Comparison of ENCODE assay signal across 19 cellular contexts in genomic region chr5:139873033-139873794, GRCh38.
"Had no signal": no experiment of that assay in that cellular context is flagged by ENCODE, and none has a peak within 500 bp of the region (broad histone marks: within the 10 kb centered on the region; RNA-seq: fewer than 3 reads in every experiment).

No MANE protein-coding gene starts in this region.

- DNase-seq: activated CD4-positive, alpha-beta T cell treated with anti-CD3 and anti-CD28 coated beads, Interleukin-2, amount 50 U/mL, for 1 hour; activated CD4-positive, CD25-positive, alpha-beta regulatory T cell; activated CD8-positive, alpha-beta memory T cell treated with anti-CD3 and anti-CD28 coated beads for 24 hours; activated naive CD8-positive, alpha-beta T cell treated with anti-CD3 and anti-CD28 coated beads for 36 hours; anterior cingulate cortex; dermis blood vessel endothelial cell; islet precursor cell; left ventricle myocardium inferior; mucosa of descending colon; naive thymus-derived CD8-positive, alpha-beta T cell; stimulated activated CD4-positive, alpha-beta T cell treated with anti-CD3 and anti-CD28 coated beads, Interleukin-2, amount 100 ng/mL, for 48 hours had no signal

- H3K36me3 Mint-ChIP-seq: activated naive CD8-positive, alpha-beta T cell treated with anti-CD3 and anti-CD28 coated beads for 36 hours; stimulated activated memory B cell treated with anti-CD40 and anti-IgM and Interleukin-4, amounts not matched to agents 10 μg/mL and 1 μg/mL and 100 μg/mL, for 72 hours had no signal

- H3K9me3 Mint-ChIP-seq: activated naive CD8-positive, alpha-beta T cell treated with anti-CD3 and anti-CD28 coated beads for 36 hours; activated T-helper 1 cell treated with anti-CD3 and anti-CD28 coated beads, Interleukin-12 subunit alpha, Interleukin-12 subunit beta, Interleukin-2, Interleukin-4 antibody, amounts not matched to agents 30 ng/mL and 10 ng/mL and 1 ng/mL, durations not matched to agents 14 hours and 24 hours and 36 hours; stimulated activated memory B cell treated with anti-CD40 and anti-IgM and Interleukin-4, amounts not matched to agents 10 μg/mL and 1 μg/mL and 100 μg/mL, for 72 hours; T-helper 1 cell treated with Interleukin-12 subunit alpha and Interleukin-12 subunit beta and Interleukin-4 antibody, amounts not matched to agents 30 μg/mL and 1 μg/mL, for 36 hours had no signal

- ATAC-seq: mucosa of descending colon; naive thymus-derived CD8-positive, alpha-beta T cell; stimulated activated memory B cell treated with anti-CD40 and anti-IgM and Interleukin-4, amounts not matched to agents 10 μg/mL and 1 μg/mL and 100 μg/mL, for 72 hours had no signal

- H3K27ac ChIP-seq: epithelial cell of prostate, left ventricle myocardium inferior, neutrophil, right atrium auricular region, tibial nerve had no signal

- H3K4me3 ChIP-seq: left ventricle myocardium inferior, mucosa of descending colon, right atrium auricular region, tibial nerve had no signal

- H3K9me3 ChIP-seq: left ventricle myocardium inferior, mucosa of descending colon, neutrophil, right atrium auricular region had no signal

- H3K27ac Mint-ChIP-seq: activated naive CD8-positive, alpha-beta T cell treated with anti-CD3 and anti-CD28 coated beads for 36 hours; activated T-helper 1 cell treated with anti-CD3 and anti-CD28 coated beads, Interleukin-12 subunit alpha, Interleukin-12 subunit beta, Interleukin-2, Interleukin-4 antibody, amounts not matched to agents 30 ng/mL and 10 ng/mL and 1 ng/mL, durations not matched to agents 14 hours and 24 hours and 36 hours; memory B cell; stimulated activated memory B cell treated with anti-CD40 and anti-IgM and Interleukin-4, amounts not matched to agents 10 μg/mL and 1 μg/mL and 100 μg/mL, for 72 hours; T-helper 1 cell treated with Interleukin-12 subunit alpha and Interleukin-12 subunit beta and Interleukin-4 antibody, amounts not matched to agents 30 μg/mL and 1 μg/mL, for 36 hours had no signal

- H3K27me3 ChIP-seq: right atrium auricular region, tibial nerve had no signal

- H3K4me3 Mint-ChIP-seq: activated naive CD8-positive, alpha-beta T cell treated with anti-CD3 and anti-CD28 coated beads for 36 hours; activated T-helper 1 cell treated with anti-CD3 and anti-CD28 coated beads, Interleukin-12 subunit alpha, Interleukin-12 subunit beta, Interleukin-2, Interleukin-4 antibody, amounts not matched to agents 30 ng/mL and 10 ng/mL and 1 ng/mL, durations not matched to agents 14 hours and 24 hours and 36 hours; memory B cell; naive thymus-derived CD8-positive, alpha-beta T cell; stimulated activated memory B cell treated with anti-CD40 and anti-IgM and Interleukin-4, amounts not matched to agents 10 μg/mL and 1 μg/mL and 100 μg/mL, for 72 hours; T-helper 1 cell treated with Interleukin-12 subunit alpha and Interleukin-12 subunit beta and Interleukin-4 antibody, amounts not matched to agents 30 μg/mL and 1 μg/mL, for 36 hours had no signal

- H3K4me1 Mint-ChIP-seq: memory B cell; stimulated activated memory B cell treated with anti-CD40 and anti-IgM and Interleukin-4, amounts not matched to agents 10 μg/mL and 1 μg/mL and 100 μg/mL, for 72 hours had no signal

- H3K36me3 ChIP-seq: left ventricle myocardium inferior, neutrophil, right atrium auricular region had no signal
